In genomic region chr1:207964195-207964966, GRCh38 we compare ENCODE assay signal across 8 cellular contexts. TPM values are rescaled to one million over a fixed set of nuclear protein-coding genes. Genes with fewer than 3 reads are reported as not detected.
DNase-seq lines count a peak whose midpoint lies in the region; ATAC-seq, FAIRE-seq and TF ChIP-seq lines count a peak whose summit lies in the region.

No MANE protein-coding gene starts in this region.

- H3K4me1 Mint-ChIP-seq in activated CD8-positive, alpha-beta T cell treated with anti-CD3 and anti-CD28 coated beads, Interleukin-2, amount 10 ng/mL, durations not matched to agents 7 days and 5 days (ENCODE audit: low read depth): peaks cover 15% of the 10 kb centered on the region

- H3K27ac ChIP-seq in HUES6 (ENCODE audit: low read depth, low read length) (no peak overlapping the region), kidney (ENCODE audit: low read depth in 2 of 2, low read length in 2 of 2) (peak overlapping the region; percentile 71 to 93), stomach smooth muscle (ENCODE audit: low read length) (peak overlapping the region; percentile 37), SJCRH30 (no peak overlapping the region)

- no peak overlapping the region for H3K27ac Mint-ChIP-seq in activated CD8-positive, alpha-beta T cell treated with anti-CD3 and anti-CD28 coated beads, Interleukin-2, amount 10 ng/mL, durations not matched to agents 7 days and 5 days

- H3K36me3 Mint-ChIP-seq in activated CD8-positive, alpha-beta T cell treated with anti-CD3 and anti-CD28 coated beads, Interleukin-2, amount 10 ng/mL, durations not matched to agents 7 days and 5 days (ENCODE audit: low read depth): no peaks in the 10 kb centered on the region

- no peak overlapping the region for H3K4me3 Mint-ChIP-seq in activated CD8-positive, alpha-beta T cell treated with anti-CD3 and anti-CD28 coated beads, Interleukin-2, amount 10 ng/mL, durations not matched to agents 7 days and 5 days

- ATAC-seq in activated CD8-positive, alpha-beta T cell treated with anti-CD3 and anti-CD28 coated beads, Interleukin-2, amount 10 ng/mL, durations not matched to agents 7 days and 5 days: no peak

- peaks cover 30% of the 10 kb centered on the region for H3K27me3 Mint-ChIP-seq in activated CD8-positive, alpha-beta T cell treated with anti-CD3 and anti-CD28 coated beads, Interleukin-2, amount 10 ng/mL, durations not matched to agents 7 days and 5 days (ENCODE audit: low read depth)

- H3K27me3 ChIP-seq in HUES6 (ENCODE audit: control insufficient read depth, insufficient read depth, low read length): peaks cover 64% of the 10 kb centered on the region
- H3K27me3 ChIP-seq in stomach smooth muscle (ENCODE audit: control insufficient read depth in 1 of 2, insufficient read depth in 2 of 2, low read length in 2 of 2): no peaks in the 10 kb centered on the region
- peaks cover 3% of the 10 kb centered on the region; the same call in 1 of the 2 replicates for H3K27me3 ChIP-seq in SJCRH30

- intact Hi-C loops in kidney (cut with DNase I): loop anchor here (5.0 kb wide), 1 partner anchor 77 kb away; no protein-coding TSS in a partner anchor

- no peaks in the 10 kb centered on the region for H3K9me3 Mint-ChIP-seq in activated CD8-positive, alpha-beta T cell treated with anti-CD3 and anti-CD28 coated beads, Interleukin-2, amount 10 ng/mL, durations not matched to agents 7 days and 5 days (ENCODE audit: insufficient read depth)

- POLR2A ChIA-PET in activated CD8-positive, alpha-beta T cell treated with anti-CD3 and anti-CD28 coated beads, Interleukin-2, amount 10 ng/mL, durations not matched to agents 7 days and 5 days (lab: Charles Lee): no interaction called here

- TF ChIP-seq CTCF in kidney (IDR thresholded peaks at IDR 0.05; ENCODE audit: borderline replicate concordance, extremely low read depth, insufficient read depth): no peak

- no peaks in the 10 kb centered on the region for H3K36me3 ChIP-seq in HUES6 (ENCODE audit: control insufficient read depth, insufficient read depth, low read length)
- no peaks in the 10 kb centered on the region for H3K36me3 ChIP-seq in kidney (ENCODE audit: control insufficient read depth in 1 of 2, insufficient read depth in 2 of 2, low read length in 2 of 2)
- H3K36me3 ChIP-seq in stomach smooth muscle (ENCODE audit: control insufficient read depth in 2 of 2, insufficient read depth in 2 of 2, low read length in 2 of 2): no peaks in the 10 kb centered on the region
- H3K36me3 ChIP-seq in SJCRH30: no peaks in the 10 kb centered on the region

- H3K4me3 ChIP-seq in HUES6 (ENCODE audit: low read depth, low read length): peak overlapping the region; percentile 70; the same call in 1 of the 2 replicates
- H3K4me3 ChIP-seq in kidney (ENCODE audit: low read length in 2 of 2): peak overlapping the region; percentile 34 to 72
- peak overlapping the region in 1 of 2 donors; percentile 80 for H3K4me3 ChIP-seq in stomach smooth muscle (ENCODE audit: low read length in 2 of 2)
- no peak overlapping the region; the same call in 1 of the 2 replicates for H3K4me3 ChIP-seq in SJCRH30

- CTCF ChIA-PET in activated CD8-positive, alpha-beta T cell treated with anti-CD3 and anti-CD28 coated beads, Interleukin-2, amount 10 ng/mL, durations not matched to agents 7 days and 5 days (lab: Charles Lee): interaction anchor here (0.6 to 9.7 kb wide), 19 partner anchors 10 to 385 kb away, joined by 3 to 275 read pairs (median 4); no protein-coding TSS in a partner anchor

- H3K9me3 ChIP-seq in HUES6 (ENCODE audit: control insufficient read depth, insufficient read depth, low read depth, low read length) (no peaks in the 10 kb centered on the region), kidney (ENCODE audit: control insufficient read depth in 1 of 2, low read length in 2 of 2) (no peaks in the 10 kb centered on the region), stomach smooth muscle (ENCODE audit: control insufficient read depth in 2 of 2, low read length in 2 of 2) (no peaks in the 10 kb centered on the region), SJCRH30 (replicated peaks) (no peaks in the 10 kb centered on the region)

- DNase-seq in astrocyte of the hippocampus (ENCODE audit: low read depth, low spot score): peak; percentile 16
- no peak for DNase-seq in kidney
- no peak for DNase-seq in DMS53 (lab: John Stamatoyannopoulos, UW)
- no peak for DNase-seq in SJCRH30
- no peak for DNase-seq in NCI-H2081 treated with DMSO at 0.1 percent for 48 hours (lab: John Stamatoyannopoulos, UW)
- no peak for DNase-seq in activated CD8-positive, alpha-beta T cell treated with anti-CD3 and anti-CD28 coated beads, Interleukin-2, amount 10 ng/mL, durations not matched to agents 7 days and 5 days

- H3K9ac ChIP-seq in HUES6 (ENCODE audit: low read length) (peak overlapping the region; percentile 14), kidney (ENCODE audit: low read length in 2 of 2) (peak overlapping the region in 1 of 2 donors; percentile 56), stomach smooth muscle (ENCODE audit: low read length in 2 of 2) (peak overlapping the region in 1 of 2 donors; percentile 64)

- H3K4me1 ChIP-seq in HUES6 (ENCODE audit: control insufficient read depth, insufficient read depth, low read length) (peaks cover 13% of the 10 kb centered on the region), kidney (ENCODE audit: control insufficient read depth in 1 of 2, insufficient read depth in 1 of 2, low read depth in 1 of 2, low read length in 2 of 2) (peaks cover 8 to 10% of the 10 kb centered on the region in 2 donors), stomach smooth muscle (ENCODE audit: control insufficient read depth, insufficient read depth, low read length) (peaks cover 34% of the 10 kb centered on the region), SJCRH30 (peaks cover 12% of the 10 kb centered on the region)

- no peak for FAIRE-seq in kidney (lab: Jason Lieb, UNC)

RNA-seq across cellular contexts. Expression of gene CD34, which starts 53.5 kb away (rescaled TPM):
- 50.9 TPM for total RNA-seq in kidney
- 69.4 TPM for polyA plus RNA-seq in kidney (ENCODE audit: insufficient read depth, low read depth, low replicate concordance)
- 0.36 and 0.43 TPM in 2 replicates for total RNA-seq in SJCRH30 (2014; rRNA removed; shearing (Covaris generic))
- total RNA-seq in activated CD8-positive, alpha-beta T cell treated with anti-CD3 and anti-CD28 coated beads, Interleukin-2, amount 10 ng/mL, durations not matched to agents 7 days and 5 days: not detected

Comparison
In these comparisons a context has a peak if more than half of its experiments do, and no peak if none do; other contexts are left out.
1. H3K27ac ChIP-seq: peak in kidney (2 of 2) and stomach smooth muscle (single experiment); none in HUES6 (single experiment) and SJCRH30 (single experiment).
2. RNA of gene CD34, which starts 53.5 kb away (total RNA-seq): 50.9 TPM in kidney (single experiment); 0.36 to 0.43 TPM in SJCRH30 and not detected in activated CD8-positive, alpha-beta T cell treated with anti-CD3 and anti-CD28 coated beads, Interleukin-2, amount 10 ng/mL, durations not matched to agents 7 days and 5 days; every median in the first group is over 10 times any median in the second.